Comparison of ENCODE assay signal across 8 cellular contexts in the genomic region with DNA sequence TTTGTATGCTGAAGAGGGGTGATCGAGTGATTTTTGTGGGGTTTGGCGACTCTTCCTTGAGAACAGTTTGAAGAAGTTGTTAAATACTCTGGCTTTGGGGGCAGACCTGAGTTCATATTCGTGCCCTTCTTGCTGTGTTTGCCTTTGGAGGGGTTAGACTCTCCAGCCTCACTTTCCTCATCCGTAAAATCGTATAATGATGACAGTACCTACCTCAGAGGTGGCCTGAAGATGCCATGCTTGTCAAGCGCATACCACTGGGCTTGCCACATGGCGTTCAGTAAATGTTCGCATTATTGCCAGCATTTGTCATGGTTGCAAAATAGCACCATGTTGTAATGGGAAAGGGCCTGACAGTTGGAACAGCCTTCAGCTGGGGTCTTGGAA. TPM values are rescaled to one million over a fixed set of nuclear protein-coding genes. Genes with fewer than 3 reads are reported as not detected.
A peak's percentile ranks its signal among the peaks of the same experiment; 100 is the strongest.
DNase-seq lines count a peak whose midpoint lies in the region; ATAC-seq and TF ChIP-seq lines count a peak whose summit lies in the region.

No MANE protein-coding gene starts in this region.

- no peak overlapping the region for H2AK5ac ChIP-seq in neuronal stem cell (ENCODE audit: low read depth, low read length)

- no peak overlapping the region for H3K23ac ChIP-seq in neuronal stem cell (ENCODE audit: low read depth, low read length, poor library complexity)

- no peaks in the 10 kb centered on the region for H3K36me3 ChIP-seq in neuronal stem cell (replicated peaks in 1 of 2; ENCODE audit: control insufficient read depth in 2 of 2, insufficient read depth in 2 of 2, low read length in 2 of 2)

- no peak overlapping the region for H3K14ac ChIP-seq in neuronal stem cell (ENCODE audit: low read length)

- peaks cover 5% of the 10 kb centered on the region for H3K79me1 ChIP-seq in neuronal stem cell (ENCODE audit: low read depth, low read length)

- DNase-seq in EL = peak; percentile 75
- peak; percentile 70 for DNase-seq in MV-4-11 (lab: John Stamatoyannopoulos, UW)
- peak; percentile 25 for DNase-seq in activated T-cell treated with anti-CD3 and anti-CD28 coated beads, Interleukin-2, amount 50 U/mL, for 4 hours
- peak; percentile 73 for DNase-seq in fibroblast of the aortic adventitia (ENCODE audit: low read depth)
- DNase-seq in neuronal stem cell (ENCODE audit: low spot score) = no peak
- no peak for DNase-seq in cortex of kidney (lab: John Stamatoyannopoulos, UW)
- no peak for DNase-seq in DMS153 (lab: John Stamatoyannopoulos, UW)

- H4K91ac ChIP-seq in neuronal stem cell (ENCODE audit: low read depth, low read length, poor library complexity) = no peak overlapping the region

- H3K9ac ChIP-seq in neuronal stem cell (ENCODE audit: low read depth, low read length, poor library complexity) = no peak overlapping the region

- H3K36me3 Mint-ChIP-seq in activated T-cell treated with anti-CD3 and anti-CD28 coated beads, Interleukin-2, amount 50 U/mL, for 4 hours (ENCODE audit: insufficient read depth) = peaks cover 2% of the 10 kb centered on the region

- peaks cover 36% of the 10 kb centered on the region for H3K4me1 Mint-ChIP-seq in activated T-cell treated with anti-CD3 and anti-CD28 coated beads, Interleukin-2, amount 50 U/mL, for 4 hours (ENCODE audit: low read depth)

- no peak overlapping the region for H3K4ac ChIP-seq in neuronal stem cell (ENCODE audit: low read length)

- H4K8ac ChIP-seq in neuronal stem cell (ENCODE audit: low read depth, low read length) = no peak overlapping the region

- H3K4me1 ChIP-seq in neuronal stem cell (ENCODE audit: control insufficient read depth in 2 of 2, insufficient read depth in 1 of 2, low read depth in 1 of 2, low read length in 2 of 2) = peaks cover 6% of the 10 kb centered on the region in 2 donors

- H2BK15ac ChIP-seq in neuronal stem cell (ENCODE audit: low read length) = no peak overlapping the region

- no peak overlapping the region for H2BK12ac ChIP-seq in neuronal stem cell (ENCODE audit: low read length)

- peak overlapping the region; percentile 96 for H3K4me3 Mint-ChIP-seq in activated T-cell treated with anti-CD3 and anti-CD28 coated beads, Interleukin-2, amount 50 U/mL, for 4 hours

- ATAC-seq in activated T-cell treated with anti-CD3 and anti-CD28 coated beads, Interleukin-2, amount 50 U/mL, for 4 hours = no peak
- ATAC-seq in HG03520 (IDR thresholded peaks at IDR 0.05; ENCODE audit: unreplicated experiment) = no peak

- H3K27me3 ChIP-seq in neuronal stem cell (ENCODE audit: control insufficient read depth in 3 of 3, insufficient read depth in 3 of 3, low read depth in 1 of 3, low read length in 3 of 3) = peaks cover 0 to 2% (median 0%) of the 10 kb centered on the region in 3 experiments

- H3K18ac ChIP-seq in neuronal stem cell (ENCODE audit: low read length) = no peak overlapping the region

- H3K9me3 ChIP-seq in neuronal stem cell (replicated peaks in 1 of 2; ENCODE audit: control insufficient read depth in 2 of 2, insufficient read depth in 1 of 2, low read depth in 1 of 2, low read length in 2 of 2) = peaks cover 0 to 3% of the 10 kb centered on the region in 2 donors

- no peak for TF ChIP-seq CTCF in fibroblast of the aortic adventitia (IDR thresholded peaks at IDR 0.05; ENCODE audit: insufficient read depth, low read length)

- peak overlapping the region; percentile 83 for H3K4me2 ChIP-seq in neuronal stem cell (ENCODE audit: insufficient read depth, low read length, poor library complexity, severe bottlenecking)

- peak overlapping the region; percentile 89 for H3K4me3 ChIP-seq in fibroblast of the aortic adventitia (ENCODE audit: low read depth, low read length)
- H3K4me3 ChIP-seq in neuronal stem cell (ENCODE audit: low read length in 2 of 2) = peak overlapping the region; percentile 82 to 99

- WGBS in neuronal stem cell (ENCODE audit: extremely low coverage in 2 of 2, insufficient read length in 2 of 2, insufficient replicate concordance in 1 of 2), 2 donors = no CpG with 5 or more reads among the region's 8 CpGs

- no peak overlapping the region for H2BK5ac ChIP-seq in neuronal stem cell (ENCODE audit: low read length)

- H2AFZ ChIP-seq in neuronal stem cell (ENCODE audit: low read length) = peak overlapping the region; percentile 95

- H2BK120ac ChIP-seq in neuronal stem cell (ENCODE audit: low read depth, low read length) = no peak overlapping the region

- H3K9me3 Mint-ChIP-seq in activated T-cell treated with anti-CD3 and anti-CD28 coated beads, Interleukin-2, amount 50 U/mL, for 4 hours = no peaks in the 10 kb centered on the region

- H3K27ac ChIP-seq in neuronal stem cell (replicated peaks; ENCODE audit: low read length) = no peak overlapping the region

- H3K27me3 Mint-ChIP-seq in activated T-cell treated with anti-CD3 and anti-CD28 coated beads, Interleukin-2, amount 50 U/mL, for 4 hours (ENCODE audit: low read depth) = peaks cover 4% of the 10 kb centered on the region

RNA-seq across cellular contexts. Expression of gene STK17A, which starts 1.3 kb away (rescaled TPM):
- total RNA-seq in activated T-cell treated with anti-CD3 and anti-CD28 coated beads, Interleukin-2, amount 50 U/mL, for 4 hours = 10 to 100 TPM; 32.0 to 40.1 (median 33.3) TPM
- 26.7 and 96.8 TPM in 2 replicates for total RNA-seq in fibroblast of the aortic adventitia (ENCODE audit: low replicate concordance)
- 5.4 TPM for polyA plus RNA-seq in neuronal stem cell (2013, experiment 1 of 2)
- 5.6 TPM for polyA plus RNA-seq in neuronal stem cell (2013, experiment 2 of 2)

Comparison
In these comparisons a context has a peak if more than half of its experiments do, and no peak if none do; other contexts are left out.
1. DNase-seq: peak in EL (single experiment), MV-4-11 (single experiment), activated T-cell treated with anti-CD3 and anti-CD28 coated beads, Interleukin-2, amount 50 U/mL, for 4 hours (single experiment) and fibroblast of the aortic adventitia (single experiment); none in neuronal stem cell (single experiment), cortex of kidney (single experiment) and DMS153 (single experiment).